ENCODE assay signal across 20 cellular contexts in the genomic region with DNA sequence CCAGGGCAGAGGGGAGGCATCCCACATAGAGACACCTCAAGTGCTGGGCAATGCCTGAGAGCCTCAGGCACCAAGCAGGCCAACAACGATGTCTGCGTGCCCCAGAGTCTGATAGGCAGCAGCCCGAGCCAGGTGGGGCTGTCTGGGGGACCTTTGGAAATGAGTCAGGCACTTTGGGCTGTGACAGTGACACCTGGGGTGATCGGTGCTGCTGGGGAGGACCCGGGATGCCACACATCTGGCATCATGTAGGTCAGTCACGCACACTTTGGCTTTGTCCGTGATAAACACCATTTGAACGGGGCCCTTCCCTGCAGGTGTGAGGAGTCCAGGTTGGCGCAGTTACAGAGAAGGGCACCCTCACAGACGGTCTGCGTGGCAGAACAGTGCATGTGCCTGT.
DNase-seq lines count a peak whose midpoint lies in the region; ATAC-seq and TF ChIP-seq lines count a peak whose summit lies in the region.
"Had no signal": no experiment of that assay in that cellular context is flagged by ENCODE, and none has a peak within 500 bp of the region (broad histone marks: within the 10 kb centered on the region; RNA-seq: fewer than 3 reads in every experiment).

No MANE protein-coding gene starts in this region.

- intact Hi-C loops in lower leg skin (cut with DNase I; ENCODE audit: low total_unique reads), result no loop called here

- H3K27ac ChIP-seq in BLaER1, result no peak overlapping the region
- H3K27ac ChIP-seq: A549, C4-2B had no signal

- no peaks in the 10 kb centered on the region for H4K20me1 ChIP-seq in BLaER1

- H3K9me3 Mint-ChIP-seq in activated naive CD8-positive, alpha-beta T cell treated with anti-CD3 and anti-CD28 coated beads for 36 hours, result peaks cover 7% of the 10 kb centered on the region
- H3K9me3 Mint-ChIP-seq: GM23338, H9 had no signal

- H3K36me3 ChIP-seq in BLaER1, result no peaks in the 10 kb centered on the region
- H3K36me3 ChIP-seq: BE2C had no signal

- H3K4me1 Mint-ChIP-seq in activated naive CD8-positive, alpha-beta T cell treated with anti-CD3 and anti-CD28 coated beads for 36 hours, result peaks cover 15% of the 10 kb centered on the region
- H3K4me1 Mint-ChIP-seq: GM23338, H9 had no signal

- H3K4me3 ChIP-seq in BLaER1 (no peak overlapping the region), lower leg skin (ENCODE audit: low read depth, poor library complexity, severe bottlenecking) (no peak overlapping the region)
- H3K4me3 ChIP-seq: A549, GM23338 had no signal

- peaks cover 18% of the 10 kb centered on the region for H3K27me3 Mint-ChIP-seq in activated naive CD8-positive, alpha-beta T cell treated with anti-CD3 and anti-CD28 coated beads for 36 hours
- H3K27me3 Mint-ChIP-seq: CD4-positive, CD25-positive, alpha-beta regulatory T cell had no signal

- H3K36me3 Mint-ChIP-seq in activated naive CD8-positive, alpha-beta T cell treated with anti-CD3 and anti-CD28 coated beads for 36 hours, result peaks cover 35% of the 10 kb centered on the region

- no peaks in the 10 kb centered on the region for H3K9me3 ChIP-seq in BLaER1
- H3K9me3 ChIP-seq: A549, BE2C had no signal

- no peaks in the 10 kb centered on the region for H3K27me3 ChIP-seq in BLaER1
- H3K27me3 ChIP-seq: BE2C had no signal

- H3K4me3 Mint-ChIP-seq in activated naive CD8-positive, alpha-beta T cell treated with anti-CD3 and anti-CD28 coated beads for 36 hours, result no peak overlapping the region
- H3K4me3 Mint-ChIP-seq: CD4-positive, CD25-positive, alpha-beta regulatory T cell; CD8-positive, alpha-beta T cell; GM23338; H9 had no signal

- peak; percentile 42 for ATAC-seq in HG02870 (IDR thresholded peaks at IDR 0.05; ENCODE audit: unreplicated experiment)
- ATAC-seq: A549; CD8-positive, alpha-beta T cell; GM23338; HCT116 had no signal

- WGBS in lower leg skin, 2 donors, result 95 to 96% methylated on average over 10 to 11 of the region's 11 CpGs

- no peak overlapping the region for H3K9ac ChIP-seq in BLaER1

- peaks cover 19% of the 10 kb centered on the region for H3K4me1 ChIP-seq in BLaER1
- H3K4me1 ChIP-seq: BE2C, Caco-2 had no signal

- TF ChIP-seq CTCF in lower leg skin (IDR thresholded peaks at IDR 0.05), result no peak

- H3K4me2 ChIP-seq in BLaER1, result peak overlapping the region; percentile 47; the same call in 1 of the 2 replicates
- H3K4me2 ChIP-seq: A549, GM23338 had no signal

- H3K27ac Mint-ChIP-seq in activated naive CD8-positive, alpha-beta T cell treated with anti-CD3 and anti-CD28 coated beads for 36 hours, result no peak overlapping the region
- H3K27ac Mint-ChIP-seq: CD8-positive, alpha-beta T cell; GM23338 had no signal

- DNase-seq in lower leg skin (ENCODE audit: low spot score in 2 of 2) (peak; percentile 10 to 76), NOMO-1 (lab: John Stamatoyannopoulos, UW; ENCODE audit: unreplicated experiment in 2 of 2) (no peak), NCI-H510A (lab: John Stamatoyannopoulos, UW) (no peak)
- no peak for DNase-seq in activated naive CD8-positive, alpha-beta T cell treated with anti-CD3 and anti-CD28 coated beads for 36 hours
- DNase-seq: 8988T; ACHN; AML-193; BE2C; Caco-2; CD4-positive, CD25-positive, alpha-beta regulatory T cell; CD8-positive, alpha-beta T cell; DMS153; DND-41; H9 had no signal

- TF ChIP-seq POLR2A in lower leg skin (IDR thresholded peaks at IDR 0.05), result no peak

Comparison
In these comparisons a context has a peak if more than half of its experiments do, and no peak if none do; other contexts are left out.
1. DNase-seq: peak in lower leg skin (2 of 2); none in activated naive CD8-positive, alpha-beta T cell treated with anti-CD3 and anti-CD28 coated beads for 36 hours (single experiment), NOMO-1 (0 of 2) and NCI-H510A (single experiment).